20 cellular contexts compared by ENCODE assay signal in the genomic region with DNA sequence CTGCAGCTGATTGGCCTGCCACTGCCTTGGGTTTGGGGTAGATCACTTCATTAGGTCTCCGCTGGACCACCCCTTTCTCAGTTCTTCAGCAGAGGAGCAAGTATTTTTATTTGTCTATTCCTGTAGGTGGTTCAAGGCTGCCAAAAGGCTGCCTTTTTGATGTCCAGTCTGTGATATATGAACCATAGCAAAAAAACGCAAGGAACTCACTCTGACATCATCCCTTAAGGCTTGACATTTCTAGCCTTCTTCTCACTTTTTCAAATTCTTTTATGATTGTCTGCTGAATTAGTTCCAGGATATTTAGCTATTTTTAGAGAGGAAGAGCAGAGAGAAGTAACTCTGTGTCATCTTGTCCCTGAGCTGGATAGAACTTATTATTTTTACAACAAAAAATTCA.
DNase-seq lines count a peak whose midpoint lies in the region; ATAC-seq, FAIRE-seq and TF ChIP-seq lines count a peak whose summit lies in the region.
"Had no signal": no experiment of that assay in that cellular context is flagged by ENCODE, and none has a peak within 500 bp of the region (broad histone marks: within the 10 kb centered on the region; RNA-seq: fewer than 3 reads in every experiment).

No MANE protein-coding gene starts in this region.

- H3K36me3 ChIP-seq in astrocyte (ENCODE audit: insufficient read depth, low read length) = no peaks in the 10 kb centered on the region
- H3K36me3 ChIP-seq in spleen = no peaks in the 10 kb centered on the region
- H3K36me3 ChIP-seq: left lung, vagina had no signal

- peak overlapping the region; percentile 36 for H3K27ac Mint-ChIP-seq in astrocyte (ENCODE audit: unreplicated experiment)
- peak overlapping the region; percentile 80 for H3K27ac Mint-ChIP-seq in mesothelial cell of epicardium
- H3K27ac Mint-ChIP-seq: activated naive CD4-positive, alpha-beta T cell treated with anti-CD3 and anti-CD28 coated beads, Interleukin-2, amount 50 U/mL, for 24 hours; H9 had no signal

- DNase-seq in AG04449 (ENCODE audit: low read depth, low spot score) = peak; percentile 60
- peak; percentile 31 for DNase-seq in HS-27A (ENCODE audit: low read depth)
- DNase-seq in astrocyte (ENCODE audit: low read depth) = peak; percentile 86
- DNase-seq in mesothelial cell of epicardium (ENCODE audit: low spot score in 2 of 2, unreplicated experiment in 2 of 2) = no peak
- no peak for DNase-seq in NCI-H1417 (lab: John Stamatoyannopoulos, UW)
- no peak for DNase-seq in spleen
- no peak for DNase-seq in CD1c-positive myeloid dendritic cell (ENCODE audit: extremely low spot score)
- DNase-seq: activated T-cell treated with anti-CD3 and anti-CD28 coated beads, Interleukin-2, amount 50 U/mL, for 1 hour; GDM1; H9; left lung; NCI-H69; OCI-M1; stimulated activated CD4-positive, alpha-beta T cell treated with anti-CD3 and anti-CD28 coated beads, Interleukin-12 subunit alpha, Interleukin-12 subunit beta, amount 100 ng/mL, for 4 hours; stimulated activated naive CD4-positive, alpha-beta T cell had no signal

- TF ChIP-seq POLR2A in spleen (IDR thresholded peaks at IDR 0.05) = no peak

- H3K4me1 ChIP-seq in astrocyte (ENCODE audit: insufficient read depth, low read length) = peaks cover 14% of the 10 kb centered on the region
- H3K4me1 ChIP-seq in spleen = no peaks in the 10 kb centered on the region
- H3K4me1 ChIP-seq: left lung, vagina had no signal

- H3K4me3 Mint-ChIP-seq in astrocyte (ENCODE audit: unreplicated experiment) (no peak overlapping the region), mesothelial cell of epicardium (no peak overlapping the region)
- H3K4me3 Mint-ChIP-seq: activated naive CD4-positive, alpha-beta T cell treated with anti-CD3 and anti-CD28 coated beads, Interleukin-2, amount 50 U/mL, for 24 hours; H9 had no signal

- no peaks in the 10 kb centered on the region for H3K9me3 ChIP-seq in astrocyte (ENCODE audit: insufficient read depth, low read depth, low read length)
- H3K9me3 ChIP-seq in spleen = peaks cover 0 to 14% (median 4%) of the 10 kb centered on the region in 8 donors
- H3K9me3 ChIP-seq: left lung, vagina had no signal

- TF ChIP-seq CTCF in AG04449 (IDR thresholded peaks at IDR 0.05; ENCODE audit: insufficient read depth, low read length, missing control alignments) = no peak
- TF ChIP-seq CTCF in astrocyte (IDR thresholded peaks at IDR 0.05; ENCODE audit: insufficient read depth, low read depth, low read length) = no peak
- TF ChIP-seq CTCF in mesothelial cell of epicardium (IDR thresholded peaks at IDR 0.05; ENCODE audit: unreplicated experiment) = no peak
- TF ChIP-seq CTCF in spleen (IDR thresholded peaks at IDR 0.05 in 8 of 11, conservative IDR thresholded peaks at IDR 0.05 in 3 of 11) = no peak

- no peaks in the 10 kb centered on the region for H4K20me1 ChIP-seq in astrocyte (ENCODE audit: insufficient read depth, low read length)

- H3K4me2 ChIP-seq in astrocyte (ENCODE audit: low read length) = peak overlapping the region; percentile 52

- ATAC-seq in HG02759 (IDR thresholded peaks at IDR 0.05; ENCODE audit: unreplicated experiment) = no peak
- ATAC-seq: HepG2 had no signal

- H3K4me3 ChIP-seq in AG04449 (ENCODE audit: low read depth, low read length) (no peak overlapping the region), astrocyte (ENCODE audit: insufficient read depth, low read depth, low read length) (no peak overlapping the region), spleen (no peak overlapping the region)
- H3K4me3 ChIP-seq: left lung, vagina had no signal

- H3K36me3 Mint-ChIP-seq in astrocyte (ENCODE audit: low read depth, unreplicated experiment) (no peaks in the 10 kb centered on the region), mesothelial cell of epicardium (peaks cover 10% of the 10 kb centered on the region)
- H3K36me3 Mint-ChIP-seq: activated naive CD4-positive, alpha-beta T cell treated with anti-CD3 and anti-CD28 coated beads, Interleukin-2, amount 50 U/mL, for 24 hours had no signal

- 65 to 85% (median 85%) methylated on average over 2 of the region's 2 CpGs for WGBS in spleen, 5 donors

- H3K27ac ChIP-seq in astrocyte (ENCODE audit: low read depth, low read length) (peak overlapping the region; percentile 52), spleen (no peak overlapping the region)
- H3K27ac ChIP-seq: left lung, vagina had no signal

- H3K27me3 Mint-ChIP-seq in astrocyte (ENCODE audit: low read depth, unreplicated experiment) (no peaks in the 10 kb centered on the region), mesothelial cell of epicardium (ENCODE audit: low read depth) (no peaks in the 10 kb centered on the region)

- intact Hi-C loops in spleen (cut with DNase I; ENCODE audit: low total_unique reads) = no loop called here

- H3K79me2 ChIP-seq in astrocyte (ENCODE audit: insufficient read depth, low read length) = no peaks in the 10 kb centered on the region

- H3K9ac ChIP-seq in astrocyte (ENCODE audit: low read length) = peak overlapping the region; percentile 14

- peaks cover 5% of the 10 kb centered on the region for H3K9me3 Mint-ChIP-seq in astrocyte (ENCODE audit: unreplicated experiment)
- peaks cover 17% of the 10 kb centered on the region for H3K9me3 Mint-ChIP-seq in mesothelial cell of epicardium

- H2AFZ ChIP-seq in astrocyte (ENCODE audit: low read depth, low read length) = no peak overlapping the region

- H3K27me3 ChIP-seq in astrocyte (ENCODE audit: insufficient read depth, low read length) (no peaks in the 10 kb centered on the region), spleen (replicated peaks in 1 of 7) (no peaks in the 10 kb centered on the region)
- H3K27me3 ChIP-seq: left lung, vagina had no signal

- FAIRE-seq in astrocyte (lab: Jason Lieb, UNC) = peak; percentile 87
- FAIRE-seq: bronchial epithelial cell, HepG2 had no signal

- POLR2A ChIA-PET in AG04449 (lab: Yijun Ruan, JAX) = interaction anchor here (0.6 to 1.1 kb wide), 2 partner anchors 35 to 45 kb away, joined by 3 to 4 read pairs; no protein-coding TSS in a partner anchor

- CTCF ChIA-PET in AG04449 (lab: Yijun Ruan, JAX) = interaction anchor here (0.7 to 2.7 kb wide), 4 partner anchors 10 to 283 kb away, joined by 3 to 8 read pairs (median 4); partner anchors contain the start of gene BAMBI

- H3K4me1 Mint-ChIP-seq in astrocyte (ENCODE audit: low read depth, unreplicated experiment) (peaks cover 16% of the 10 kb centered on the region), mesothelial cell of epicardium (peaks cover 30% of the 10 kb centered on the region)
- H3K4me1 Mint-ChIP-seq: activated naive CD4-positive, alpha-beta T cell treated with anti-CD3 and anti-CD28 coated beads, Interleukin-2, amount 50 U/mL, for 24 hours; H9 had no signal

Comparison
In these comparisons a context has a peak if more than half of its experiments do, and no peak if none do; other contexts are left out.
1. DNase-seq: peak in AG04449 (single experiment), HS-27A (single experiment) and astrocyte (single experiment); none in mesothelial cell of epicardium (0 of 2), NCI-H1417 (0 of 3), spleen (single experiment) and CD1c-positive myeloid dendritic cell (single experiment).